16 cellular contexts compared by ENCODE assay signal in genomic region chr3:133712017-133712416, GRCh38. TPM values are rescaled to one million over a fixed set of nuclear protein-coding genes. Genes with fewer than 3 reads are reported as not detected.
"Had no signal": no experiment of that assay in that cellular context is flagged by ENCODE, and none has a peak within 500 bp of the region (broad histone marks: within the 10 kb centered on the region; RNA-seq: fewer than 3 reads in every experiment).

No MANE protein-coding gene starts in this region.

- DNase-seq: activated CD4-positive, alpha-beta memory T cell treated with anti-CD3 and anti-CD28 coated beads, Interleukin-2, amount 10 ng/mL, durations not matched to agents 7 days and 5 days; activated CD4-positive, alpha-beta T cell treated with anti-CD3 and anti-CD28 coated beads for 36 hours; activated CD8-positive, alpha-beta memory T cell treated with anti-CD3 and anti-CD28 coated beads, Interleukin-2, amount 10 ng/mL, durations not matched to agents 7 days and 5 days; activated naive CD8-positive, alpha-beta T cell treated with anti-CD3 and anti-CD28 coated beads, Interleukin-2, amount 10 ng/mL, durations not matched to agents 7 days and 5 days; gastrocnemius medialis; heart right ventricle; immature natural killer cell; left cardiac atrium; lower lobe of right lung; stimulated activated naive CD4-positive, alpha-beta T cell; trophoblast cell had no signal

- H3K27me3 ChIP-seq: body of pancreas, gastrocnemius medialis had no signal

- ATAC-seq: activated CD4-positive, alpha-beta T cell treated with anti-CD3 and anti-CD28 coated beads for 36 hours; activated CD8-positive, alpha-beta memory T cell treated with anti-CD3 and anti-CD28 coated beads, Interleukin-2, amount 10 ng/mL, durations not matched to agents 7 days and 5 days; body of pancreas; gastrocnemius medialis; heart right ventricle; left cardiac atrium; lower lobe of right lung; WTC11 had no signal

- H3K36me3 ChIP-seq: gastrocnemius medialis, heart right ventricle, lower lobe of right lung had no signal

- H3K4me3 Mint-ChIP-seq: activated CD4-positive, alpha-beta memory T cell treated with anti-CD3 and anti-CD28 coated beads, Interleukin-2, amount 10 ng/mL, durations not matched to agents 7 days and 5 days; activated CD4-positive, alpha-beta T cell treated with anti-CD3 and anti-CD28 coated beads for 36 hours; activated CD8-positive, alpha-beta memory T cell treated with anti-CD3 and anti-CD28 coated beads, Interleukin-2, amount 10 ng/mL, durations not matched to agents 7 days and 5 days; activated naive CD8-positive, alpha-beta T cell treated with anti-CD3 and anti-CD28 coated beads, Interleukin-2, amount 10 ng/mL, durations not matched to agents 7 days and 5 days; immature natural killer cell; nephron; T-helper 2 cell treated with Interferon-gamma antibody and Interleukin-4, amounts not matched to agents 5 μg/mL and 100 μg/mL, for 36 hours; WTC11 had no signal

- H3K4me1 Mint-ChIP-seq: activated CD4-positive, alpha-beta memory T cell treated with anti-CD3 and anti-CD28 coated beads, Interleukin-2, amount 10 ng/mL, durations not matched to agents 7 days and 5 days; activated CD4-positive, alpha-beta T cell treated with anti-CD3 and anti-CD28 coated beads for 36 hours; activated CD8-positive, alpha-beta memory T cell treated with anti-CD3 and anti-CD28 coated beads, Interleukin-2, amount 10 ng/mL, durations not matched to agents 7 days and 5 days; activated naive CD8-positive, alpha-beta T cell treated with anti-CD3 and anti-CD28 coated beads, Interleukin-2, amount 10 ng/mL, durations not matched to agents 7 days and 5 days; immature natural killer cell; nephron; WTC11 had no signal

- H3K4me3 ChIP-seq: body of pancreas, gastrocnemius medialis, heart right ventricle, lower lobe of right lung had no signal

- H3K9me3 ChIP-seq: body of pancreas, gastrocnemius medialis, heart right ventricle, lower lobe of right lung had no signal

- H3K4me1 ChIP-seq: body of pancreas, gastrocnemius medialis, heart right ventricle, lower lobe of right lung, parathyroid adenoma had no signal

- H3K27ac ChIP-seq: body of pancreas, gastrocnemius medialis, heart right ventricle, lower lobe of right lung, parathyroid adenoma had no signal

- H3K9me3 Mint-ChIP-seq: activated CD4-positive, alpha-beta memory T cell treated with anti-CD3 and anti-CD28 coated beads, Interleukin-2, amount 10 ng/mL, durations not matched to agents 7 days and 5 days; activated naive CD8-positive, alpha-beta T cell treated with anti-CD3 and anti-CD28 coated beads, Interleukin-2, amount 10 ng/mL, durations not matched to agents 7 days and 5 days; immature natural killer cell; nephron; T-helper 2 cell treated with Interferon-gamma antibody and Interleukin-4, amounts not matched to agents 5 μg/mL and 100 μg/mL, for 36 hours had no signal

- H3K27ac Mint-ChIP-seq: activated CD4-positive, alpha-beta memory T cell treated with anti-CD3 and anti-CD28 coated beads, Interleukin-2, amount 10 ng/mL, durations not matched to agents 7 days and 5 days; activated CD4-positive, alpha-beta T cell treated with anti-CD3 and anti-CD28 coated beads for 36 hours; activated CD8-positive, alpha-beta memory T cell treated with anti-CD3 and anti-CD28 coated beads, Interleukin-2, amount 10 ng/mL, durations not matched to agents 7 days and 5 days; activated naive CD8-positive, alpha-beta T cell treated with anti-CD3 and anti-CD28 coated beads, Interleukin-2, amount 10 ng/mL, durations not matched to agents 7 days and 5 days; immature natural killer cell; nephron; T-helper 2 cell treated with Interferon-gamma antibody and Interleukin-4, amounts not matched to agents 5 μg/mL and 100 μg/mL, for 36 hours; WTC11 had no signal

- H3K36me3 Mint-ChIP-seq: activated CD8-positive, alpha-beta memory T cell treated with anti-CD3 and anti-CD28 coated beads, Interleukin-2, amount 10 ng/mL, durations not matched to agents 7 days and 5 days; activated naive CD8-positive, alpha-beta T cell treated with anti-CD3 and anti-CD28 coated beads, Interleukin-2, amount 10 ng/mL, durations not matched to agents 7 days and 5 days; WTC11 had no signal

- H3K9ac ChIP-seq: parathyroid adenoma had no signal

RNA-seq across cellular contexts. Expression of gene TF, which starts 34.2 kb away (rescaled TPM):
- polyA plus RNA-seq: immature natural killer cell had no signal
